ENCODE assay signal across 14 cellular contexts in the genomic region with DNA sequence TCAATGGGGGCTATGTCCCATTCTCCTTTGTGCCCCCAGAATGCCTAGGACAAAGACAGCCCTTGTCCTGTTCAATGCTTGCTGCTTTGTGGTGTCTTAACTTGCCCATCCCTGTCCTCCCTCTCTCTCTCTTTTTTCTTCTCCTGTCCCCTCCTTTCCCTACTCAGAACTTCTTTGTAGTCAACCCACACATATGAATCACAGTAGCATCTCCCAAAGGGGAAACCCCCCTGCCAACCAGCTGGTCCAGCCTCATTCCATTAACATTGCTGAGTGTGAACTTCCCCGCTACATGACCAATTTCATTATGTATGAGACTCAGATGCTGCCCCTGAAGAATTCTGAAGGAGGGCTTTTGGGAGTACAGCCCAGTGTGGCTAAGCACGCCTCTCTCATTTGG.
A peak's percentile ranks its signal among the peaks of the same experiment; 100 is the strongest.
DNase-seq lines count a peak whose midpoint lies in the region; ATAC-seq and TF ChIP-seq lines count a peak whose summit lies in the region.
"Had no signal": no experiment of that assay in that cellular context is flagged by ENCODE, and none has a peak within 500 bp of the region (broad histone marks: within the 10 kb centered on the region; RNA-seq: fewer than 3 reads in every experiment).

No MANE protein-coding gene starts in this region.

- H3K9me2 ChIP-seq in GM23338 (ENCODE audit: insufficient read depth) = peaks cover 21% of the 10 kb centered on the region; the same call in 1 of the 2 replicates

- no peaks in the 10 kb centered on the region for H3K27me3 Mint-ChIP-seq in GM23338 (ENCODE audit: insufficient read depth, low read depth, poor library complexity)

- H3K27ac ChIP-seq in GM23338 (ENCODE audit: low read depth) = no peak overlapping the region
- H3K27ac ChIP-seq: gastrocnemius medialis had no signal

- H3K9me3 ChIP-seq in MG63 = no peaks in the 10 kb centered on the region
- H3K9me3 ChIP-seq: gastrocnemius medialis had no signal

- H3K4me3 Mint-ChIP-seq in GM23338 = no peak overlapping the region
- H3K4me3 Mint-ChIP-seq: memory B cell had no signal

- no peaks in the 10 kb centered on the region for H3K36me3 Mint-ChIP-seq in GM23338 (ENCODE audit: low read depth)
- H3K36me3 Mint-ChIP-seq: memory B cell had no signal

- H3K4me1 Mint-ChIP-seq in GM23338 = no peaks in the 10 kb centered on the region
- H3K4me1 Mint-ChIP-seq: memory B cell had no signal

- H3K36me3 ChIP-seq in MG63 (no peaks in the 10 kb centered on the region), GM23338 (ENCODE audit: insufficient read depth) (no peaks in the 10 kb centered on the region)
- H3K36me3 ChIP-seq: gastrocnemius medialis had no signal

- H4K20me1 ChIP-seq in GM23338 (replicated peaks; ENCODE audit: insufficient read depth) = no peaks in the 10 kb centered on the region

- H3K9me3 Mint-ChIP-seq in GM23338 = no peaks in the 10 kb centered on the region; the same call in 2 of the 3 replicates

- no peaks in the 10 kb centered on the region for H3K4me1 ChIP-seq in GM23338 (ENCODE audit: insufficient read depth)

- H3K79me2 ChIP-seq in GM23338 (replicated peaks; ENCODE audit: insufficient read depth) = no peaks in the 10 kb centered on the region

- DNase-seq in EL (peak; percentile 96), MG63 (peak; percentile 80), epithelial cell of esophagus (ENCODE audit: low read depth) (peak; percentile 99), renal cortical epithelial cell (ENCODE audit: low read depth) (peak; percentile 86), iPS-NIHi11 (ENCODE audit: low spot score) (no peak), GM23338 (ENCODE audit: low spot score) (no peak)
- DNase-seq: central memory CD4-positive, alpha-beta T cell; DND-41; gastrocnemius medialis; NCI-H524 treated with DMSO at 0.1 percent for 48 hours; right cardiac atrium; T-helper 1 cell had no signal

- H3K4me3 ChIP-seq in MG63 = no peak overlapping the region
- no peak overlapping the region for H3K4me3 ChIP-seq in epithelial cell of esophagus (ENCODE audit: low read length)
- H3K4me3 ChIP-seq in GM23338 = no peak overlapping the region
- H3K4me3 ChIP-seq: gastrocnemius medialis had no signal

- no peak for TF ChIP-seq CTCF in epithelial cell of esophagus (IDR thresholded peaks at IDR 0.05; ENCODE audit: insufficient read depth, low read depth, low read length, missing control alignments)
- TF ChIP-seq CTCF in GM23338 (conservative IDR thresholded peaks at IDR 0.05; ENCODE audit: low read depth in 2 of 2) = no peak

- no peak overlapping the region for H3K4me2 ChIP-seq in GM23338

- H3K27ac Mint-ChIP-seq in GM23338 = no peak overlapping the region
- H3K27ac Mint-ChIP-seq: memory B cell had no signal

- no peak overlapping the region for H2AFZ ChIP-seq in GM23338

- H3K27me3 ChIP-seq in MG63 = no peaks in the 10 kb centered on the region
- no peaks in the 10 kb centered on the region for H3K27me3 ChIP-seq in GM23338 (ENCODE audit: insufficient read depth)
- H3K27me3 ChIP-seq: gastrocnemius medialis had no signal

- H3F3A ChIP-seq in GM23338 (replicated peaks; ENCODE audit: low read depth) = no peaks in the 10 kb centered on the region

- ATAC-seq in HG02678 (IDR thresholded peaks at IDR 0.05; ENCODE audit: unreplicated experiment) = no peak
- ATAC-seq in GM23338 = no peak
- ATAC-seq: gastrocnemius medialis, right cardiac atrium had no signal

TF ChIP-seq in GM23338, 12 proteins besides CTCF, POLR2A, EP300 and RAD21:
- TF ChIP-seq JUNB (IDR thresholded peaks at IDR 0.05; ENCODE audit: unreplicated experiment) = no peak
- TF ChIP-seq, protein P1, sequence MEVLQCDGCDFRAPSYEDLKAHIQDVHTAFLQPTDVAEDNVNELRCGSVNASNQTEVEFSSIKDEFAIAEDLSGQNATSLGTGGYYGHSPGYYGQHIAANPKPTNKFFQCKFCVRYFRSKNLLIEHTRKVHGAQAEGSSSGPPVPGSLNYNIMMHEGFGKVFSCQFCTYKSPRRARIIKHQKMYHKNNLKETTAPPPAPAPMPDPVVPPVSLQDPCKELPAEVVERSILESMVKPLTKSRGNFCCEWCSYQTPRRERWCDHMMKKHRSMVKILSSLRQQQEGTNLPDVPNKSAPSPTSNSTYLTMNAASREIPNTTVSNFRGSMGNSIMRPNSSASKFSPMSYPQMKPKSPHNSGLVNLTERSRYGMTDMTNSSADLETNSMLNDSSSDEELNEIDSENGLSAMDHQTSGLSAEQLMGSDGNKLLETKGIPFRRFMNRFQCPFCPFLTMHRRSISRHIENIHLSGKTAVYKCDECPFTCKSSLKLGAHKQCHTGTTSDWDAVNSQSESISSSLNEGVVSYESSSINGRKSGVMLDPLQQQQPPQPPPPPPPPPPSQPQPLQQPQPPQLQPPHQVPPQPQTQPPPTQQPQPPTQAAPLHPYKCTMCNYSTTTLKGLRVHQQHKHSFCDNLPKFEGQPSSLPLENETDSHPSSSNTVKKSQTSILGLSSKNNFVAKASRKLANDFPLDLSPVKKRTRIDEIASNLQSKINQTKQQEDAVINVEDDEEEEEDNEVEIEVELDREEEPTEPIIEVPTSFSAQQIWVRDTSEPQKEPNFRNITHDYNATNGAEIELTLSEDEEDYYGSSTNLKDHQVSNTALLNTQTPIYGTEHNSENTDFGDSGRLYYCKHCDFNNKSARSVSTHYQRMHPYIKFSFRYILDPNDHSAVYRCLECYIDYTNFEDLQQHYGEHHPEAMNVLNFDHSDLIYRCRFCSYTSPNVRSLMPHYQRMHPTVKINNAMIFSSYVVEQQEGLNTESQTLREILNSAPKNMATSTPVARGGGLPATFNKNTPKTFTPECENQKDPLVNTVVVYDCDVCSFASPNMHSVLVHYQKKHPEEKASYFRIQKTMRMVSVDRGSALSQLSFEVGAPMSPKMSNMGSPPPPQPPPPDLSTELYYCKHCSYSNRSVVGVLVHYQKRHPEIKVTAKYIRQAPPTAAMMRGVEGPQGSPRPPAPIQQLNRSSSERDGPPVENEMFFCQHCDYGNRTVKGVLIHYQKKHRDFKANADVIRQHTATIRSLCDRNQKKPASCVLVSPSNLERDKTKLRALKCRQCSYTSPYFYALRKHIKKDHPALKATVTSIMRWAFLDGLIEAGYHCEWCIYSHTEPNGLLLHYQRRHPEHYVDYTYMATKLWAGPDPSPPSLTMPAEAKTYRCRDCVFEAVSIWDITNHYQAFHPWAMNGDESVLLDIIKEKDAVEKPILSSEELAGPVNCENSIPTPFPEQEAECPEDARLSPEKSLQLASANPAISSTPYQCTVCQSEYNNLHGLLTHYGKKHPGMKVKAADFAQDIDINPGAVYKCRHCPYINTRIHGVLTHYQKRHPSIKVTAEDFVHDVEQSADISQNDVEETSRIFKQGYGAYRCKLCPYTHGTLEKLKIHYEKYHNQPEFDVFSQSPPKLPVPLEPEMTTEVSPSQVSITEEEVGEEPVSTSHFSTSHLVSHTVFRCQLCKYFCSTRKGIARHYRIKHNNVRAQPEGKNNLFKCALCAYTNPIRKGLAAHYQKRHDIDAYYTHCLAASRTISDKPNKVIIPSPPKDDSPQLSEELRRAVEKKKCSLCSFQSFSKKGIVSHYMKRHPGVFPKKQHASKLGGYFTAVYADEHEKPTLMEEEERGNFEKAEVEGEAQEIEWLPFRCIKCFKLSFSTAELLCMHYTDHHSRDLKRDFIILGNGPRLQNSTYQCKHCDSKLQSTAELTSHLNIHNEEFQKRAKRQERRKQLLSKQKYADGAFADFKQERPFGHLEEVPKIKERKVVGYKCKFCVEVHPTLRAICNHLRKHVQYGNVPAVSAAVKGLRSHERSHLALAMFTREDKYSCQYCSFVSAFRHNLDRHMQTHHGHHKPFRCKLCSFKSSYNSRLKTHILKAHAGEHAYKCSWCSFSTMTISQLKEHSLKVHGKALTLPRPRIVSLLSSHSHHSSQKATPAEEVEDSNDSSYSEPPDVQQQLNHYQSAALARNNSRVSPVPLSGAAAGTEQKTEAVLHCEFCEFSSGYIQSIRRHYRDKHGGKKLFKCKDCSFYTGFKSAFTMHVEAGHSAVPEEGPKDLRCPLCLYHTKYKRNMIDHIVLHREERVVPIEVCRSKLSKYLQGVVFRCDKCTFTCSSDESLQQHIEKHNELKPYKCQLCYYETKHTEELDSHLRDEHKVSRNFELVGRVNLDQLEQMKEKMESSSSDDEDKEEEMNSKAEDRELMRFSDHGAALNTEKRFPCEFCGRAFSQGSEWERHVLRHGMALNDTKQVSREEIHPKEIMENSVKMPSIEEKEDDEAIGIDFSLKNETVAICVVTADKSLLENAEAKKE (CRISPR knock-in tag; IDR thresholded peaks at IDR 0.05) = no peak
- TF ChIP-seq ZNF114 (CRISPR knock-in tag; IDR thresholded peaks at IDR 0.05) = no peak
- TF ChIP-seq NANOG (IDR thresholded peaks at IDR 0.05; ENCODE audit: borderline replicate concordance) = no peak
- TF ChIP-seq EZH2phosphoT487 (IDR thresholded peaks at IDR 0.05; ENCODE audit: unreplicated experiment) = no peak
- TF ChIP-seq CREB1 (CRISPR knock-in tag; IDR thresholded peaks at IDR 0.05; ENCODE audit: low read depth) = no peak
- TF ChIP-seq, protein P2, sequence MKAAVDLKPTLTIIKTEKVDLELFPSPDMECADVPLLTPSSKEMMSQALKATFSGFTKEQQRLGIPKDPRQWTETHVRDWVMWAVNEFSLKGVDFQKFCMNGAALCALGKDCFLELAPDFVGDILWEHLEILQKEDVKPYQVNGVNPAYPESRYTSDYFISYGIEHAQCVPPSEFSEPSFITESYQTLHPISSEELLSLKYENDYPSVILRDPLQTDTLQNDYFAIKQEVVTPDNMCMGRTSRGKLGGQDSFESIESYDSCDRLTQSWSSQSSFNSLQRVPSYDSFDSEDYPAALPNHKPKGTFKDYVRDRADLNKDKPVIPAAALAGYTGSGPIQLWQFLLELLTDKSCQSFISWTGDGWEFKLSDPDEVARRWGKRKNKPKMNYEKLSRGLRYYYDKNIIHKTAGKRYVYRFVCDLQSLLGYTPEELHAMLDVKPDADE (IDR thresholded peaks at IDR 0.05) = no peak
- no peak for TF ChIP-seq STAT1 (IDR thresholded peaks at IDR 0.05; ENCODE audit: unreplicated experiment)
- no peak for TF ChIP-seq ZNF331 (CRISPR knock-in tag; IDR thresholded peaks at IDR 0.05; ENCODE audit: low read depth)

Comparison
In these comparisons a context has a peak if more than half of its experiments do, and no peak if none do; other contexts are left out.
1. DNase-seq: peak in EL (single experiment), MG63 (single experiment), epithelial cell of esophagus (single experiment) and renal cortical epithelial cell (single experiment); none in iPS-NIHi11 (single experiment) and GM23338 (single experiment).